ENCODE assay signal across 8 cellular contexts in genomic region chr14:88825078-88825458, GRCh38.
A peak's percentile ranks its signal among the peaks of the same experiment; 100 is the strongest.
DNase-seq lines count a peak whose midpoint lies in the region; ATAC-seq, FAIRE-seq and TF ChIP-seq lines count a peak whose summit lies in the region.

No MANE protein-coding gene starts in this region.

- TF ChIP-seq POLR2A in GM18505 (IDR thresholded peaks at IDR 0.05; ENCODE audit: borderline replicate concordance, extremely low read depth, insufficient read depth, insufficient read length): no peak

- H3K27ac Mint-ChIP-seq in nephron: peak overlapping the region; percentile 98 to 100 (median 98)

- FAIRE-seq in RCC 7860 (lab: Jason Lieb, UNC): no peak

- peak overlapping the region; percentile 87 for H3K4me2 ChIP-seq in OCI-LY1 (ENCODE audit: low read length)

- H2AFZ ChIP-seq in OCI-LY1 (ENCODE audit: low read length): 0 out of 2 replicates have a peak overlapping the region, but pooled peaks have one; percentile 8

- H3K9ac ChIP-seq in OCI-LY1 (ENCODE audit: low read length) (peak overlapping the region; percentile 65), duodenal mucosa (ENCODE audit: low read depth in 1 of 2, low read length in 2 of 2) (peak overlapping the region; percentile 70 to 90)

- H3K27ac ChIP-seq in OCI-LY1 (ENCODE audit: low read depth, low read length, poor library complexity, severe bottlenecking) (no peak overlapping the region), duodenal mucosa (ENCODE audit: low read depth, low read length) (no peak overlapping the region)

- H4K20me1 ChIP-seq in OCI-LY1 (ENCODE audit: insufficient read depth, low read length): no peaks in the 10 kb centered on the region

- no peak for ATAC-seq in GM18505 (IDR thresholded peaks at IDR 0.05; ENCODE audit: unreplicated experiment)
- no peak for ATAC-seq in HG02763 (IDR thresholded peaks at IDR 0.05; ENCODE audit: unreplicated experiment)

- H3F3A ChIP-seq in OCI-LY1 (ENCODE audit: insufficient read depth, low read length): no peaks in the 10 kb centered on the region

- H3K4me3 ChIP-seq in OCI-LY1 (ENCODE audit: low read depth, low read length, poor library complexity, severe bottlenecking) (peak overlapping the region; percentile 69), duodenal mucosa (ENCODE audit: low read depth in 1 of 2, low read length in 2 of 2) (peak overlapping the region; percentile 93 to 96)

- H3K27me3 Mint-ChIP-seq in nephron (ENCODE audit: low read depth): no peaks in the 10 kb centered on the region

- H3K79me2 ChIP-seq in OCI-LY1 (ENCODE audit: insufficient read depth, low read length): no peaks in the 10 kb centered on the region

- H3K4me1 ChIP-seq in OCI-LY1 (ENCODE audit: insufficient read depth, low read length, severe bottlenecking) (peaks cover 10% of the 10 kb centered on the region), duodenal mucosa (ENCODE audit: control insufficient read depth in 1 of 2, insufficient read depth in 2 of 2, low read length in 2 of 2) (peaks cover 0 to 10% of the 10 kb centered on the region in 2 donors)

- DNase-seq in EH (ENCODE audit: low read depth): peak; percentile 20
- no peak for DNase-seq in RCC 7860 (ENCODE audit: low spot score)
- no peak for DNase-seq in NOMO-1 treated with DMSO at 0.1 percent for 48 hours (lab: John Stamatoyannopoulos, UW; ENCODE audit: unreplicated experiment)

- H3K4me1 Mint-ChIP-seq in nephron: peaks cover 28% of the 10 kb centered on the region

- H3K27me3 ChIP-seq in OCI-LY1 (ENCODE audit: insufficient read depth, low read length) (no peaks in the 10 kb centered on the region), duodenal mucosa (ENCODE audit: control insufficient read depth in 1 of 2, insufficient read depth in 2 of 2, low read length in 2 of 2) (no peaks in the 10 kb centered on the region)

- H3K9me3 Mint-ChIP-seq in nephron: no peaks in the 10 kb centered on the region

- H3K36me3 ChIP-seq in OCI-LY1 (ENCODE audit: insufficient read depth, low read length): no peaks in the 10 kb centered on the region
- no peaks in the 10 kb centered on the region for H3K36me3 ChIP-seq in duodenal mucosa (ENCODE audit: control insufficient read depth in 1 of 2, insufficient read depth in 2 of 2, low read length in 2 of 2)

- H3K9me2 ChIP-seq in OCI-LY1 (ENCODE audit: low read depth, low read length): no peaks in the 10 kb centered on the region

- TF ChIP-seq CTCF in OCI-LY1 (IDR thresholded peaks at IDR 0.05; ENCODE audit: low read length) (no peak), nephron (IDR thresholded peaks at IDR 0.05; ENCODE audit: unreplicated experiment in 3 of 3) (no peak)

- peaks cover 2% of the 10 kb centered on the region for H3K36me3 Mint-ChIP-seq in nephron (ENCODE audit: low read depth)

- H3K4me3 Mint-ChIP-seq in nephron: peak overlapping the region; percentile 86 to 94 (median 94)

- no peaks in the 10 kb centered on the region for H3K9me3 ChIP-seq in OCI-LY1 (ENCODE audit: low read length)
- no peaks in the 10 kb centered on the region for H3K9me3 ChIP-seq in duodenal mucosa (ENCODE audit: control insufficient read depth in 1 of 2, low read length in 2 of 2)
